ENCODE assay signal across 13 cellular contexts in the genomic region with DNA sequence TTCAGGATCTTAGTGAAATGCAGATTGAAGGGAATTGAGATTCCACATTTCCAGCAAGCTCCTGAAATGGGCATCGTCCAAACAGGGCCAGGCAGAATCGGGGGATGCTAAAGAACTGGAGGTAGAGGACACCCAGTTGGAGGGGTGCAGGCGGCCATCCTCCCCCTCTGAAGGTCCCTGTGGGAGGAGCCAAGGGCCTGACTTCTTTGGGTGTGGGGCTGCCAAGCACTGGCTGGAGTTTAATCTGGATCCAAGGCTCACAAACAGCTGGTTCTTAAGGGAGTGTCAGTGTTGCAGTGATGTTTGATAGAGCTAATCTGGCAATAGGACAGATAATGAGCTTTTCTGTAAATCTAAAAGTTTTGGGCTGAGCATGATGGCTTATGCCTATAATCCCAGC. TPM values are rescaled to one million over a fixed set of nuclear protein-coding genes. Genes with fewer than 3 reads are reported as not detected.
DNase-seq lines count a peak whose midpoint lies in the region; ATAC-seq and TF ChIP-seq lines count a peak whose summit lies in the region.
"Had no signal": no experiment of that assay in that cellular context is flagged by ENCODE, and none has a peak within 500 bp of the region (broad histone marks: within the 10 kb centered on the region; RNA-seq: fewer than 3 reads in every experiment).

No MANE protein-coding gene starts in this region.

- no peak overlapping the region for H2AFZ ChIP-seq in GM23248

- peaks cover 33 to 88% (median 55%) of the 10 kb centered on the region in 4 donors for H3K4me1 Mint-ChIP-seq in CD4-positive, CD25-positive, alpha-beta regulatory T cell

- TF ChIP-seq CTCF in WERI-Rb-1 (IDR thresholded peaks at IDR 0.05; ENCODE audit: low read depth, low read length) (no peak), foreskin keratinocyte (conservative IDR thresholded peaks at IDR 0.05) (no peak), GM13977 (IDR thresholded peaks at IDR 0.05; ENCODE audit: extremely low read depth, insufficient read depth, missing control alignments) (no peak)

- peaks cover 51% of the 10 kb centered on the region for H3K36me3 Mint-ChIP-seq in CD4-positive, CD25-positive, alpha-beta regulatory T cell

- in situ Hi-C loops in GM13977 (cut with MboI; ENCODE audit: low pct_unique_long_range_greater_than_20kb, low sequenced_read_pairs, unreplicated experiment) (no loop called here), GM23248 (cut with MboI) (no loop called here)

- peaks cover 0 to 10% (median 0%) of the 10 kb centered on the region in 7 donors for H3K9me3 Mint-ChIP-seq in CD4-positive, CD25-positive, alpha-beta regulatory T cell

- peaks cover 27% of the 10 kb centered on the region for H3F3A ChIP-seq in GM23248 (ENCODE audit: insufficient read depth)

- H3K9ac ChIP-seq in GM23248: no peak overlapping the region

- H3K9me2 ChIP-seq in GM23248 (ENCODE audit: insufficient read depth): no peaks in the 10 kb centered on the region

- no peak overlapping the region for H3K4me3 ChIP-seq in CD4-positive, CD25-positive, alpha-beta regulatory T cell (ENCODE audit: low read depth, low read length)
- H3K4me3 ChIP-seq in WERI-Rb-1 (ENCODE audit: low read depth, low read length): no peak overlapping the region
- no peak overlapping the region for H3K4me3 ChIP-seq in GM23248

- intact Hi-C loops in sciatic nerve (cut with DNase I): no loop called here

- H3K27me3 Mint-ChIP-seq in CD4-positive, CD25-positive, alpha-beta regulatory T cell: no peaks in the 10 kb centered on the region

- H3K27ac Mint-ChIP-seq in CD4-positive, CD25-positive, alpha-beta regulatory T cell: peak overlapping the region; percentile 36 to 89 (median 89)

- ATAC-seq in CD4-positive, CD25-positive, alpha-beta regulatory T cell (ENCODE audit: low read depth in 2 of 2): no peak
- ATAC-seq in foreskin keratinocyte: no peak
- ATAC-seq in sciatic nerve: no peak
- no peak for ATAC-seq in HG02973 (IDR thresholded peaks at IDR 0.05; ENCODE audit: unreplicated experiment)

- H4K20me1 ChIP-seq in GM23248 (ENCODE audit: insufficient read depth): no peaks in the 10 kb centered on the region; the same call in 1 of the 2 replicates

- no peak for DNase-seq in CD4-positive, CD25-positive, alpha-beta regulatory T cell
- DNase-seq in WERI-Rb-1: peak; percentile 26
- DNase-seq in foreskin keratinocyte: no peak
- DNase-seq in sciatic nerve (ENCODE audit: low spot score): peak; percentile 52
- no peak for DNase-seq in NCI-H69 (lab: John Stamatoyannopoulos, UW)
- no peak for DNase-seq in GM13977 (ENCODE audit: low spot score)
- DNase-seq in GM23248: no peak
- DNase-seq: activated CD4-positive, alpha-beta T cell treated with anti-CD3 and anti-CD28 coated beads for 1 hour; aorta; Karpas-422; NCI-H2171; stimulated activated naive CD4-positive, alpha-beta T cell had no signal

- H3K9me3 ChIP-seq in CD4-positive, CD25-positive, alpha-beta regulatory T cell (ENCODE audit: control insufficient read depth in 2 of 2, low read length in 2 of 2): peaks cover 3 to 4% of the 10 kb centered on the region in 2 experiments
- H3K9me3 ChIP-seq in WERI-Rb-1 (ENCODE audit: severe bottlenecking): no peaks in the 10 kb centered on the region
- H3K9me3 ChIP-seq in GM23248 (ENCODE audit: low read depth): peaks cover 8% of the 10 kb centered on the region

- H3K4me2 ChIP-seq in GM23248 (ENCODE audit: unreplicated experiment): no peak overlapping the region

- peak overlapping the region; percentile 85 for H3K27ac ChIP-seq in CD4-positive, CD25-positive, alpha-beta regulatory T cell (ENCODE audit: insufficient read depth, low read length, poor library complexity, severe bottlenecking)
- H3K27ac ChIP-seq in WERI-Rb-1 (no peak overlapping the region), foreskin keratinocyte (peak overlapping the region; percentile 98), GM23248 (no peak overlapping the region)

- WGBS in GM23248 (ENCODE audit: low coverage in 1 of 2, low lambda C conversion rate in 2 of 2, missing lambda C conversion rate in 2 of 2), 2 experiments: 83 to 88% methylated on average over 3 of the region's 3 CpGs

- H3K4me1 ChIP-seq in CD4-positive, CD25-positive, alpha-beta regulatory T cell (ENCODE audit: control insufficient read depth, insufficient read depth, low read length, poor library complexity, severe bottlenecking): peaks cover 76% of the 10 kb centered on the region
- H3K4me1 ChIP-seq in foreskin keratinocyte: peaks cover 60% of the 10 kb centered on the region
- H3K4me1 ChIP-seq in GM23248 (ENCODE audit: insufficient read depth): peaks cover 20% of the 10 kb centered on the region

- peak overlapping the region in 3 of 4 donors; percentile 39 to 69 (median 60) for H3K4me3 Mint-ChIP-seq in CD4-positive, CD25-positive, alpha-beta regulatory T cell

- peaks cover 42% of the 10 kb centered on the region for H3K36me3 ChIP-seq in CD4-positive, CD25-positive, alpha-beta regulatory T cell (ENCODE audit: control insufficient read depth, insufficient read depth, low read length)
- H3K36me3 ChIP-seq in WERI-Rb-1: peaks cover 24% of the 10 kb centered on the region
- no peaks in the 10 kb centered on the region; the same call in 1 of the 2 replicates for H3K36me3 ChIP-seq in GM23248 (ENCODE audit: low read depth)

- no peaks in the 10 kb centered on the region for H3K27me3 ChIP-seq in CD4-positive, CD25-positive, alpha-beta regulatory T cell (ENCODE audit: control insufficient read depth, insufficient read depth, low read length)
- H3K27me3 ChIP-seq in WERI-Rb-1 (ENCODE audit: insufficient read depth, low read depth, severe bottlenecking) (no peaks in the 10 kb centered on the region), foreskin keratinocyte (no peaks in the 10 kb centered on the region), GM23248 (replicated peaks; ENCODE audit: insufficient read depth) (no peaks in the 10 kb centered on the region)

- H3K79me2 ChIP-seq in GM23248 (ENCODE audit: insufficient read depth): peaks cover 68% of the 10 kb centered on the region

RNA-seq across cellular contexts. Expression of gene TSPAN14, which starts 20.8 kb away (rescaled TPM):
- total RNA-seq in CD4-positive, CD25-positive, alpha-beta regulatory T cell: 198 TPM
- 100 to 1,000 TPM; 157 to 270 (median 180) TPM for polyA plus RNA-seq in CD4-positive, CD25-positive, alpha-beta regulatory T cell
- total RNA-seq in foreskin keratinocyte: 105 and 139 TPM in 2 replicates
- 76.4 and 110 TPM in 2 replicates for polyA plus RNA-seq in foreskin keratinocyte
- total RNA-seq in sciatic nerve: 103 TPM
- 14.1 and 16.1 TPM in 2 replicates for total RNA-seq in GM23248 (2014; rRNA removed; shearing (Covaris generic))
- 22.9 and 23.7 TPM in 2 replicates for polyA plus RNA-seq in GM23248 (2016; fragmentation: Nextera tagmentation; extraction: Ambion mirVana)

Comparison
In these comparisons a context has a peak if more than half of its experiments do, and no peak if none do; other contexts are left out.
1. DNase-seq: peak in WERI-Rb-1 (single experiment) and sciatic nerve (single experiment); none in CD4-positive, CD25-positive, alpha-beta regulatory T cell (0 of 3), foreskin keratinocyte (0 of 2), NCI-H69 (single experiment), GM13977 (single experiment) and GM23248 (single experiment).
2. H3K27ac ChIP-seq: peak in CD4-positive, CD25-positive, alpha-beta regulatory T cell (single experiment) and foreskin keratinocyte (single experiment); none in WERI-Rb-1 (single experiment) and GM23248 (single experiment).